19 cellular contexts compared by ENCODE assay signal in genomic region chr9:88952976-88953375, GRCh38. TPM values are rescaled to one million over a fixed set of nuclear protein-coding genes. Genes with fewer than 3 reads are reported as not detected.
DNase-seq lines count a peak whose midpoint lies in the region; ATAC-seq and TF ChIP-seq lines count a peak whose summit lies in the region.
"Had no signal": no experiment of that assay in that cellular context is flagged by ENCODE, and none has a peak within 500 bp of the region (broad histone marks: within the 10 kb centered on the region; RNA-seq: fewer than 3 reads in every experiment).

No MANE protein-coding gene starts in this region.

- TF ChIP-seq CTCF in SK-N-SH (IDR thresholded peaks at IDR 0.05) (no peak), fibroblast of lung (conservative IDR thresholded peaks at IDR 0.05 in 1 of 2, IDR thresholded peaks at IDR 0.05 in 1 of 2; ENCODE audit: low read depth in 1 of 2, low read length in 2 of 2) (no peak), psoas muscle (IDR thresholded peaks at IDR 0.05) (no peak), A673 (conservative IDR thresholded peaks at IDR 0.05; ENCODE audit: low read depth, low read length) (no peak)

- no peaks in the 10 kb centered on the region for H3K9me2 ChIP-seq in GM23248 (ENCODE audit: insufficient read depth)
- no peaks in the 10 kb centered on the region for H3K9me2 ChIP-seq in SK-N-SH

- no peak for TF ChIP-seq RAD21 in SK-N-SH (IDR thresholded peaks at IDR 0.05; ENCODE audit: low read length)

- H3K9me3 ChIP-seq in GM23248 (ENCODE audit: low read depth) (no peaks in the 10 kb centered on the region), SK-N-SH (no peaks in the 10 kb centered on the region), fibroblast of lung (ENCODE audit: control insufficient read depth, insufficient read depth, low read depth, low read length) (no peaks in the 10 kb centered on the region), psoas muscle (no peaks in the 10 kb centered on the region), A673 (ENCODE audit: low read depth, low read length, poor library complexity, severe bottlenecking) (no peaks in the 10 kb centered on the region)
- H3K9me3 ChIP-seq: Caco-2, MG63 had no signal

- BruUV-seq in A673 (replicated peaks; lab: Mats Ljungman, UMichigan): no TSS peak

- WGBS in GM23248 (ENCODE audit: low coverage in 1 of 2, low lambda C conversion rate in 2 of 2, missing lambda C conversion rate in 2 of 2), 2 experiments: 46 to 47% methylated on average over 4 of the region's 4 CpGs
- 72% methylated on average over 3 of the region's 4 CpGs for WGBS in SK-N-SH (ENCODE audit: low lambda C conversion rate)
- 62 to 72% (median 65%) methylated on average over 4 of the region's 4 CpGs for WGBS in psoas muscle, 3 donors

- ATAC-seq in psoas muscle (no peak), GM18909 (IDR thresholded peaks at IDR 0.05; ENCODE audit: poor library complexity, unreplicated experiment) (no peak)
- ATAC-seq: foreskin keratinocyte had no signal

- H3K36me3 ChIP-seq in GM23248 (ENCODE audit: low read depth): no peaks in the 10 kb centered on the region
- no peaks in the 10 kb centered on the region for H3K36me3 ChIP-seq in SK-N-SH (replicated peaks in 1 of 2; ENCODE audit: control insufficient read depth in 1 of 2, insufficient read depth in 2 of 2, low read length in 1 of 2)
- H3K36me3 ChIP-seq in fibroblast of lung (ENCODE audit: control insufficient read depth, insufficient read depth, low read length): no peaks in the 10 kb centered on the region
- H3K36me3 ChIP-seq in psoas muscle (ENCODE audit: insufficient read depth in 1 of 2, low read depth in 1 of 2): no peaks in the 10 kb centered on the region
- no peaks in the 10 kb centered on the region for H3K36me3 ChIP-seq in A673 (ENCODE audit: insufficient read depth, low read length, poor library complexity, severe bottlenecking)
- H3K36me3 ChIP-seq: MG63 had no signal

- H3K9ac ChIP-seq in GM23248 (peak overlapping the region; percentile 57), SK-N-SH (no peak overlapping the region), fibroblast of lung (ENCODE audit: insufficient read depth, low read length) (no peak overlapping the region)

- intact Hi-C loops in psoas muscle (cut with DNase I) (no loop called here), A673 (cut with micrococcal nuclease; ENCODE audit: unreplicated experiment) (no loop called here)

- in situ Hi-C loops in GM23248 (cut with MboI): no loop called here

- POLR2A ChIA-PET in SK-N-SH (lab: Yijun Ruan, JAX): no interaction called here
- POLR2A ChIA-PET in A673 (lab: Charles Lee; ENCODE audit: low non-redundant PET): no interaction called here

- H3K4me3 ChIP-seq in GM23248: peak overlapping the region; percentile 49; the same call in 1 of the 2 replicates
- no peak overlapping the region for H3K4me3 ChIP-seq in SK-N-SH (ENCODE audit: low read depth in 2 of 2, low read length in 1 of 2)
- no peak overlapping the region for H3K4me3 ChIP-seq in fibroblast of lung (replicated peaks in 1 of 4; ENCODE audit: control extremely low read depth in 1 of 4, insufficient read depth in 1 of 4, low read depth in 3 of 4, low read length in 4 of 4)
- H3K4me3 ChIP-seq in psoas muscle: no peak overlapping the region
- H3K4me3 ChIP-seq in A673 (ENCODE audit: low read depth, low read length, poor library complexity, severe bottlenecking): no peak overlapping the region
- H3K4me3 ChIP-seq: MG63 had no signal

- peaks cover 38% of the 10 kb centered on the region for H3K4me1 ChIP-seq in GM23248 (ENCODE audit: insufficient read depth)
- H3K4me1 ChIP-seq in SK-N-SH (ENCODE audit: control insufficient read depth in 1 of 2, insufficient read depth in 2 of 2, low read depth in 1 of 2, low read length in 1 of 2): peaks cover 9 to 23% of the 10 kb centered on the region in 2 experiments; a peak in 2 of 4 replicates
- peaks cover 13% of the 10 kb centered on the region for H3K4me1 ChIP-seq in fibroblast of lung (ENCODE audit: control insufficient read depth, extremely low read depth, insufficient read depth, low read length)
- no peaks in the 10 kb centered on the region for H3K4me1 ChIP-seq in psoas muscle
- peaks cover 59% of the 10 kb centered on the region for H3K4me1 ChIP-seq in A673 (ENCODE audit: insufficient read depth, low read length, poor library complexity, severe bottlenecking)
- H3K4me1 ChIP-seq: foreskin keratinocyte had no signal

- H3K79me2 ChIP-seq in GM23248 (ENCODE audit: insufficient read depth) (no peaks in the 10 kb centered on the region), SK-N-SH (ENCODE audit: insufficient read depth) (no peaks in the 10 kb centered on the region), fibroblast of lung (ENCODE audit: control insufficient read depth, insufficient read depth, low read length) (no peaks in the 10 kb centered on the region)

- peak overlapping the region; percentile 68; the same call in 1 of the 2 replicates for H2AFZ ChIP-seq in GM23248
- H2AFZ ChIP-seq in SK-N-SH (ENCODE audit: low read depth): no peak overlapping the region
- peak overlapping the region; percentile 73 for H2AFZ ChIP-seq in fibroblast of lung (ENCODE audit: low read length)

- no peaks in the 10 kb centered on the region for H3K27me3 ChIP-seq in GM23248 (replicated peaks; ENCODE audit: insufficient read depth)
- no peaks in the 10 kb centered on the region for H3K27me3 ChIP-seq in SK-N-SH (ENCODE audit: insufficient read depth)
- H3K27me3 ChIP-seq in fibroblast of lung (ENCODE audit: control insufficient read depth, insufficient read depth, low read length): peaks cover 5% of the 10 kb centered on the region
- peaks cover 0 to 3% (median 0%) of the 10 kb centered on the region in 3 donors for H3K27me3 ChIP-seq in psoas muscle (ENCODE audit: insufficient read depth in 3 of 3, low read length in 2 of 3)
- no peaks in the 10 kb centered on the region for H3K27me3 ChIP-seq in A673 (replicated peaks; ENCODE audit: insufficient read depth, low read depth, low read length, poor library complexity)
- H3K27me3 ChIP-seq: foreskin keratinocyte, MG63 had no signal

- H3K27ac ChIP-seq in GM23248: peak overlapping the region; percentile 70
- peak overlapping the region in 1 of 2 experiments; percentile 22; a peak in 1 of 4 replicates for H3K27ac ChIP-seq in SK-N-SH (ENCODE audit: low read depth in 2 of 2, low read length in 1 of 2)
- no peak overlapping the region for H3K27ac ChIP-seq in fibroblast of lung (ENCODE audit: insufficient read depth, low read length)
- peak overlapping the region; percentile 1 for H3K27ac ChIP-seq in psoas muscle
- H3K27ac ChIP-seq in A673 (ENCODE audit: low read depth, low read length, poor library complexity, severe bottlenecking): no peak overlapping the region
- H3K27ac ChIP-seq: foreskin keratinocyte had no signal

- CTCF ChIA-PET in SK-N-SH (lab: Yijun Ruan, JAX) (interaction anchor here (1.1 kb wide), 1 partner anchor 374 kb away, joined by 4 read pairs; no protein-coding TSS in a partner anchor), A673 (lab: Charles Lee) (no interaction called here)

- no peak for TF ChIP-seq EP300 in SK-N-SH (IDR thresholded peaks at IDR 0.05; ENCODE audit: borderline replicate concordance in 1 of 2, low read depth in 1 of 2, low read length in 1 of 2)

- no peaks in the 10 kb centered on the region for H4K20me1 ChIP-seq in GM23248 (ENCODE audit: insufficient read depth)
- no peaks in the 10 kb centered on the region for H4K20me1 ChIP-seq in SK-N-SH (ENCODE audit: insufficient read depth)
- H4K20me1 ChIP-seq in fibroblast of lung (ENCODE audit: control insufficient read depth, extremely low read depth, insufficient read depth, low read length): no peaks in the 10 kb centered on the region

- H3F3A ChIP-seq in GM23248 (ENCODE audit: insufficient read depth) (peaks cover 36% of the 10 kb centered on the region), SK-N-SH (replicated peaks; ENCODE audit: insufficient read depth) (no peaks in the 10 kb centered on the region)

- H3K4me2 ChIP-seq in GM23248 (ENCODE audit: unreplicated experiment) (peak overlapping the region; percentile 75), SK-N-SH (peak overlapping the region; percentile 53; the same call in 1 of the 2 replicates), fibroblast of lung (ENCODE audit: extremely low read depth, insufficient read depth, low read length) (peak overlapping the region; percentile 85)

- DNase-seq in GM23248 (no peak), SK-N-SH (no peak), fibroblast of lung (ENCODE audit: low read depth in 2 of 2) (no peak), psoas muscle (no peak), SW 1271 (lab: John Stamatoyannopoulos, UW) (no peak), A673 (ENCODE audit: low spot score) (no peak), GDM1 (lab: John Stamatoyannopoulos, UW) (no peak)
- DNase-seq: activated CD4-positive, alpha-beta T cell treated with anti-CD3 and anti-CD28 coated beads for 1 hour; activated naive CD8-positive, alpha-beta T cell treated with anti-CD3 and anti-CD28 coated beads for 36 hours; Caco-2; foreskin keratinocyte; kidney; NCI-H1436 treated with DMSO at 0.1 percent for 48 hours; NCI-H526; RPMI8226; stimulated activated CD4-positive, alpha-beta T cell treated with anti-CD3 and anti-CD28 coated beads, Interleukin-4, amount 100 ng/mL, for 4 hours had no signal

TF ChIP-seq in SK-N-SH, 30 proteins besides CTCF, POLR2A, EP300 and RAD21 (continues in another document):
- TF ChIP-seq YY1 (IDR thresholded peaks at IDR 0.05; ENCODE audit: low read depth) (no peak), MAX (IDR thresholded peaks at IDR 0.05; ENCODE audit: low read depth) (no peak)

RNA-seq across cellular contexts. Expression of gene S1PR3, which starts 38.3 kb away (rescaled TPM):
- 15.8 and 16.9 TPM in 2 replicates for total RNA-seq in GM23248 (2014; rRNA removed; shearing (Covaris generic))
- polyA plus RNA-seq in GM23248 (2016; fragmentation: Nextera tagmentation; extraction: Ambion mirVana) (11.8 and 11.9 TPM in 2 replicates), SK-N-SH (2012; rRNA removed) (2.5 and 2.9 TPM in 2 replicates), fibroblast of lung (23.8 and 29.9 TPM in 2 replicates), psoas muscle (1 to 10 TPM; 2.3 to 4.7 (median 4.2) TPM)
- 2.9 and 3.1 TPM in 2 replicates for polyA plus RNA-seq in SK-N-SH (2012; cell fraction: cytosol; rRNA removed)
- polyA plus RNA-seq in SK-N-SH (2012; cell fraction: nucleus; rRNA removed): 2.2 and 3.7 TPM in 2 replicates
- total RNA-seq in fibroblast of lung (20.5 and 23.1 TPM in 2 replicates), psoas muscle (1 to 10 TPM; 4.3 to 5.2 (median 4.9) TPM), A673 (2021) (42.9 and 50.9 TPM in 2 replicates)
- polyA plus RNA-seq in fibroblast of lung (2012): 23.6 and 28.4 TPM in 2 replicates
- polyA minus RNA-seq in fibroblast of lung (ENCODE audit: low replicate concordance): 52.9 and 75.1 TPM in 2 replicates
- total RNA-seq: natural killer cell treated with Interleukin-12 subunit alpha and Interleukin-12 subunit beta and Interleukin-15 and Interleukin-18, amount 100 ng/mL, for 72 hours had no signal

Comparison
In these comparisons a context has a peak if more than half of its experiments do, and no peak if none do; other contexts are left out.
1. H3K27ac ChIP-seq: peak in GM23248 (single experiment) and psoas muscle (single experiment); none in fibroblast of lung (single experiment) and A673 (single experiment).
2. Peak in every context shown above with its lines, with median percentiles within 50 percentile points of each other: H3K4me2 ChIP-seq.